Comparison of ENCODE assay signal across 11 cellular contexts in the genomic region with DNA sequence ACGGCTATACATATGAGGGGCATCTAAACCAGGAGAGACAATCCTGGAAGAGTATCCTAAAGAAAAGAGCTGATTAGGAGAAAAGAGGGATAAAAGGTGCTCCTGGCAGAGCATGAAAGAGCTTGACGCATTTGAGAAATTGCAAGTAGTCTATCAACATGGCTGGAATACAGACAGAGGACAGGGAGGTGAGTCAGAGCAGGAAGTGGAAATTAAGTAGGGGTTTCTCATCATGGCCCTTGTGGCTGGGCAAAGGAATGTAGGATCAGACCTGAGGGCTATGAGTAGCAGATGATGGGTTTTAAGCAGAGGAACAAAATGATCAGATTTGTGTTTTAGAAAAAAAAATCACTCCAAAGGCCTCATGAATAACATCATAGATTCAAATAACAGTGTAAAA. TPM values are rescaled to one million over a fixed set of nuclear protein-coding genes. Genes with fewer than 3 reads are reported as not detected.
DNase-seq lines count a peak whose midpoint lies in the region; ATAC-seq and TF ChIP-seq lines count a peak whose summit lies in the region.
"Had no signal": no experiment of that assay in that cellular context is flagged by ENCODE, and none has a peak within 500 bp of the region (broad histone marks: within the 10 kb centered on the region; RNA-seq: fewer than 3 reads in every experiment).

No MANE protein-coding gene starts in this region.

- H3K36me3 Mint-ChIP-seq in progenitor cell of endocrine pancreas (ENCODE audit: insufficient read depth) (no peaks in the 10 kb centered on the region), glutamatergic neuron (ENCODE audit: unreplicated experiment) (no peaks in the 10 kb centered on the region)

- H3K27ac Mint-ChIP-seq in progenitor cell of endocrine pancreas (no peak overlapping the region), glutamatergic neuron (ENCODE audit: unreplicated experiment) (no peak overlapping the region)

- TF ChIP-seq CTCF in BJ (IDR thresholded peaks at IDR 0.05; ENCODE audit: insufficient read depth, low read depth, low read length) (no peak), left lung (IDR thresholded peaks at IDR 0.05) (no peak), progenitor cell of endocrine pancreas (IDR thresholded peaks at IDR 0.05; ENCODE audit: unreplicated experiment) (no peak), mucosa of descending colon (IDR thresholded peaks at IDR 0.05) (no peak), glutamatergic neuron (IDR thresholded peaks at IDR 0.05; ENCODE audit: partially characterized antibody, unreplicated experiment) (no peak)

- ATAC-seq in left lung, result peak; percentile 40
- no peak for ATAC-seq in mucosa of descending colon
- no peak for ATAC-seq in Right ventricle myocardium inferior

- H3K9me3 ChIP-seq in left lung, result no peaks in the 10 kb centered on the region
- no peaks in the 10 kb centered on the region for H3K9me3 ChIP-seq in mucosa of descending colon
- H3K9me3 ChIP-seq: neutrophil, vagina had no signal

- no peak overlapping the region for H3K4me3 Mint-ChIP-seq in progenitor cell of endocrine pancreas (ENCODE audit: low read depth)
- H3K4me3 Mint-ChIP-seq in glutamatergic neuron (ENCODE audit: unreplicated experiment), result no peak overlapping the region

- H3K36me3 ChIP-seq in BJ (ENCODE audit: control insufficient read depth, insufficient read depth, low read length) (no peaks in the 10 kb centered on the region), left lung (no peaks in the 10 kb centered on the region), mucosa of descending colon (ENCODE audit: low read depth) (no peaks in the 10 kb centered on the region)
- H3K36me3 ChIP-seq: neutrophil, vagina had no signal

- H3K27me3 Mint-ChIP-seq in progenitor cell of endocrine pancreas (no peaks in the 10 kb centered on the region), glutamatergic neuron (ENCODE audit: unreplicated experiment) (no peaks in the 10 kb centered on the region)

- peak; percentile 79 for DNase-seq in BJ (ENCODE audit: low read depth)
- DNase-seq in HS-5 (ENCODE audit: low read depth), result peak; percentile 90
- DNase-seq in astrocyte of the hippocampus (ENCODE audit: low read depth, low spot score), result peak; percentile 86
- DNase-seq in left lung, result no peak
- no peak for DNase-seq in progenitor cell of endocrine pancreas (ENCODE audit: low spot score, unreplicated experiment)
- DNase-seq in mucosa of descending colon, result no peak
- no peak for DNase-seq in Right ventricle myocardium inferior (ENCODE audit: missing footprints)
- DNase-seq in glutamatergic neuron, result no peak
- DNase-seq: H7 had no signal

- H3K27me3 ChIP-seq in BJ (ENCODE audit: control insufficient read depth, insufficient read depth, low read length) (no peaks in the 10 kb centered on the region), left lung (no peaks in the 10 kb centered on the region)
- H3K27me3 ChIP-seq: neutrophil, vagina had no signal

- CTCF ChIA-PET in BJ (lab: Yijun Ruan, JAX), result interaction anchor here (1.6 kb wide), 1 partner anchor 10 kb away, joined by 5 read pairs; no protein-coding TSS in a partner anchor

- H3K4me1 ChIP-seq in left lung (peaks cover 0 to 14% of the 10 kb centered on the region in 2 donors), mucosa of descending colon (ENCODE audit: low read depth) (no peaks in the 10 kb centered on the region)
- H3K4me1 ChIP-seq: vagina had no signal

- no peaks in the 10 kb centered on the region for H3K9me3 Mint-ChIP-seq in progenitor cell of endocrine pancreas (ENCODE audit: low read depth)
- peaks cover 4% of the 10 kb centered on the region for H3K9me3 Mint-ChIP-seq in glutamatergic neuron (ENCODE audit: unreplicated experiment)

- no peaks in the 10 kb centered on the region for H3K4me1 Mint-ChIP-seq in progenitor cell of endocrine pancreas (ENCODE audit: low read depth)
- H3K4me1 Mint-ChIP-seq in glutamatergic neuron (ENCODE audit: low read depth, unreplicated experiment), result no peaks in the 10 kb centered on the region

- no peak overlapping the region for H3K4me3 ChIP-seq in BJ (ENCODE audit: low read depth, low read length)
- H3K4me3 ChIP-seq in left lung, result no peak overlapping the region
- H3K4me3 ChIP-seq in mucosa of descending colon, result no peak overlapping the region
- H3K4me3 ChIP-seq: vagina had no signal

- intact Hi-C loops in left lung (cut with DNase I) (no loop called here), mucosa of descending colon (cut with DNase I, micrococcal nuclease) (no loop called here), Right ventricle myocardium inferior (cut with DNase I) (no loop called here)

- no peak overlapping the region for H3K27ac ChIP-seq in left lung
- H3K27ac ChIP-seq: neutrophil, vagina had no signal

- POLR2A ChIA-PET in BJ (lab: Charles Lee), result no interaction called here

RNA-seq across cellular contexts. Expression of a gene that starts 49.2 kb away (rescaled TPM):
- 53.6 and 139 TPM in 2 replicates for polyA plus RNA-seq in BJ (2011; rRNA removed)
- 21.4 and 26.6 TPM in 2 replicates for polyA minus RNA-seq in BJ (2011; rRNA and poly(A)+ RNA removed)
- total RNA-seq in left lung (100 to 1,000 TPM; 150 to 165 TPM), progenitor cell of endocrine pancreas (76.6 and 81.2 TPM in 2 replicates), mucosa of descending colon (100 to 1,000 TPM; 408 to 683 (median 538) TPM), Right ventricle myocardium inferior (363 TPM), glutamatergic neuron (ENCODE audit: unreplicated experiment) (68.6 TPM)

Comparison
In these comparisons a context has a peak if more than half of its experiments do, and no peak if none do; other contexts are left out.
1. DNase-seq: peak in BJ (single experiment), HS-5 (single experiment) and astrocyte of the hippocampus (single experiment); none in left lung (0 of 2), progenitor cell of endocrine pancreas (single experiment), mucosa of descending colon (0 of 3), Right ventricle myocardium inferior (single experiment) and glutamatergic neuron (single experiment).